ENCODE assay signal across 19 cellular contexts in genomic region chr11:105177658-105178057, GRCh38. TPM values are rescaled to one million over a fixed set of nuclear protein-coding genes. Genes with fewer than 3 reads are reported as not detected.
DNase-seq lines count a peak whose midpoint lies in the region; ATAC-seq and TF ChIP-seq lines count a peak whose summit lies in the region.
"Had no signal": no experiment of that assay in that cellular context is flagged by ENCODE, and none has a peak within 500 bp of the region (broad histone marks: within the 10 kb centered on the region; RNA-seq: fewer than 3 reads in every experiment).

No MANE protein-coding gene starts in this region.

- no peaks in the 10 kb centered on the region for H3K9me3 Mint-ChIP-seq in chondrocyte (ENCODE audit: low read depth)
- H3K9me3 Mint-ChIP-seq: H9; stimulated activated effector memory CD8-positive, alpha-beta T cell treated with anti-CD3 and anti-CD28 coated beads, Interleukin-12 subunit alpha, Interleukin-12 subunit beta, amount 100 ng/mL, for 72 hours had no signal

- H3K4me3 ChIP-seq in MG63 = no peak overlapping the region
- no peak overlapping the region for H3K4me3 ChIP-seq in upper lobe of left lung
- H3K4me3 ChIP-seq: body of pancreas had no signal

- H3K27me3 Mint-ChIP-seq in chondrocyte (ENCODE audit: low read depth) = no peaks in the 10 kb centered on the region

- no peak for ATAC-seq in upper lobe of left lung (ENCODE audit: low FRiP score in 2 of 2)
- no peak for ATAC-seq in sciatic nerve
- ATAC-seq: body of pancreas; Panc1; stimulated activated effector memory CD8-positive, alpha-beta T cell treated with anti-CD3 and anti-CD28 coated beads, Interleukin-12 subunit alpha, Interleukin-12 subunit beta, amount 100 ng/mL, for 72 hours had no signal

- intact Hi-C loops in sciatic nerve (cut with DNase I) = no loop called here

- DNase-seq in AG09319 (ENCODE audit: extremely low read depth, low read depth) (peak; percentile 75), MG63 (peak; percentile 4), chondrocyte (ENCODE audit: low spot score) (no peak), myocyte (ENCODE audit: low read depth) (peak; percentile 79), upper lobe of left lung (no peak), substantia nigra (lab: John Stamatoyannopoulos, UW) (no peak), sciatic nerve (ENCODE audit: low spot score) (no peak), NCI-H524 treated with DMSO at 0.1 percent for 48 hours (lab: John Stamatoyannopoulos, UW) (no peak)
- DNase-seq: activated CD4-positive, alpha-beta T cell treated with anti-CD3 and anti-CD28 coated beads, Interleukin-2, amount 50 U/mL, for 1 hour; body of pancreas; C1 segment of cervical spinal cord; H9; NCI-H1048 had no signal

- H3K27ac ChIP-seq in upper lobe of left lung (no peak overlapping the region), substantia nigra (ENCODE audit: low read depth, low read length, poor library complexity, severe bottlenecking) (no peak overlapping the region)
- H3K27ac ChIP-seq: body of pancreas had no signal

- peaks cover 4 to 8% (median 6%) of the 10 kb centered on the region in 4 donors for H3K4me1 ChIP-seq in upper lobe of left lung

- H3K27me3 ChIP-seq in MG63 (no peaks in the 10 kb centered on the region), upper lobe of left lung (no peaks in the 10 kb centered on the region)
- H3K27me3 ChIP-seq: body of pancreas had no signal

- no peaks in the 10 kb centered on the region for H3K9me3 ChIP-seq in MG63
- no peaks in the 10 kb centered on the region for H3K9me3 ChIP-seq in upper lobe of left lung
- H3K9me3 ChIP-seq: body of pancreas had no signal

- TF ChIP-seq POLR2A in upper lobe of left lung (IDR thresholded peaks at IDR 0.05) = no peak

- H3K36me3 Mint-ChIP-seq in chondrocyte (ENCODE audit: low read depth) = no peaks in the 10 kb centered on the region
- H3K36me3 Mint-ChIP-seq: stimulated activated effector memory CD8-positive, alpha-beta T cell treated with anti-CD3 and anti-CD28 coated beads, Interleukin-12 subunit alpha, Interleukin-12 subunit beta, amount 100 ng/mL, for 72 hours had no signal

- TF ChIP-seq CTCF in AG09319 (IDR thresholded peaks at IDR 0.05; ENCODE audit: low read depth, low read length) = no peak
- no peak for TF ChIP-seq CTCF in chondrocyte (IDR thresholded peaks at IDR 0.05)
- TF ChIP-seq CTCF in upper lobe of left lung (IDR thresholded peaks at IDR 0.05) = no peak

- peak overlapping the region; percentile 79 for H3K27ac Mint-ChIP-seq in chondrocyte (ENCODE audit: unreplicated experiment)
- H3K27ac Mint-ChIP-seq: H9; stimulated activated effector memory CD8-positive, alpha-beta T cell treated with anti-CD3 and anti-CD28 coated beads, Interleukin-12 subunit alpha, Interleukin-12 subunit beta, amount 100 ng/mL, for 72 hours had no signal

- TF ChIP-seq EP300 in upper lobe of left lung (IDR thresholded peaks at IDR 0.05) = no peak

- H3K4me1 Mint-ChIP-seq in chondrocyte (ENCODE audit: low read depth) = peaks cover 11% of the 10 kb centered on the region
- H3K4me1 Mint-ChIP-seq: H9; stimulated activated effector memory CD8-positive, alpha-beta T cell treated with anti-CD3 and anti-CD28 coated beads, Interleukin-12 subunit alpha, Interleukin-12 subunit beta, amount 100 ng/mL, for 72 hours had no signal

- no peaks in the 10 kb centered on the region for H3K36me3 ChIP-seq in MG63
- H3K36me3 ChIP-seq in upper lobe of left lung = no peaks in the 10 kb centered on the region

- H3K4me3 Mint-ChIP-seq in chondrocyte (ENCODE audit: unreplicated experiment) = no peak overlapping the region
- H3K4me3 Mint-ChIP-seq: H9; stimulated activated effector memory CD8-positive, alpha-beta T cell treated with anti-CD3 and anti-CD28 coated beads, Interleukin-12 subunit alpha, Interleukin-12 subunit beta, amount 100 ng/mL, for 72 hours had no signal

RNA-seq across cellular contexts. Expression of gene CARD18, which starts 38.1 kb away (rescaled TPM):
- total RNA-seq in MG63 (2014; rRNA removed; shearing (Covaris generic); ENCODE audit: low replicate concordance) = not detected in 2 replicates
- total RNA-seq in chondrocyte (not detected in 3 replicates), myocyte (not detected in 2 replicates), upper lobe of left lung (not detected), sciatic nerve (not detected)
- not detected for polyA plus RNA-seq in myocyte (2012)
- total RNA-seq: body of pancreas; H9; HT-29; mesenteric fat pad; NCI-H460; T-helper 2 cell treated with Interferon-gamma antibody and Interleukin-4, amounts not matched to agents 100 ng/mL and 5 ng/mL, for 36 hours had no signal

Comparison
In these comparisons a context has a peak if more than half of its experiments do, and no peak if none do; other contexts are left out.
1. DNase-seq: peak in AG09319 (single experiment), MG63 (single experiment) and myocyte (single experiment); none in chondrocyte (single experiment), upper lobe of left lung (0 of 2), substantia nigra (0 of 49), sciatic nerve (single experiment) and NCI-H524 treated with DMSO at 0.1 percent for 48 hours (single experiment).